8 cellular contexts compared by ENCODE assay signal in genomic region chr19:1104452-1105216, GRCh38. TPM values are rescaled to one million over a fixed set of nuclear protein-coding genes. Genes with fewer than 3 reads are reported as not detected.
DNase-seq lines count a peak whose midpoint lies in the region; ATAC-seq and TF ChIP-seq lines count a peak whose summit lies in the region.

No MANE protein-coding gene starts in this region.

- H3K9me3 Mint-ChIP-seq in activated naive CD4-positive, alpha-beta T cell treated with anti-CD3 and anti-CD28 coated beads, Interleukin-2, amount 50 U/mL, for 24 hours = no peaks in the 10 kb centered on the region

- TF ChIP-seq EP300 in gastroesophageal sphincter (IDR thresholded peaks at IDR 0.05) = no peak

- WGBS in gastroesophageal sphincter (ENCODE audit: low coverage in 1 of 2), 2 donors = no CpG with 5 or more reads among the region's 92 CpGs

- H3K36me3 ChIP-seq in SJCRH30 (peaks cover 15% of the 10 kb centered on the region), gastroesophageal sphincter (peaks cover 0 to 43% of the 10 kb centered on the region in 2 donors), neuron (ENCODE audit: insufficient read depth, low read length) (peaks cover 24% of the 10 kb centered on the region), tibial artery (peaks cover 32 to 47% (median 45%) of the 10 kb centered on the region in 3 donors)

- intact Hi-C loops in tibial artery (cut with DNase I; ENCODE audit: low total_unique reads) = loop anchor here (5.0 to 10.0 kb wide), 2 partner anchors 82 to 180 kb away; partner anchors contain the start of genes ARID3A, RNU6-2 and TMEM259

- no peak overlapping the region for H2AFZ ChIP-seq in neuron (ENCODE audit: low read depth, low read length)

- H3K27me3 ChIP-seq in SJCRH30 = no peaks in the 10 kb centered on the region
- no peaks in the 10 kb centered on the region for H3K27me3 ChIP-seq in gastroesophageal sphincter
- H3K27me3 ChIP-seq in neuron (ENCODE audit: insufficient read depth, low read length) = no peaks in the 10 kb centered on the region
- no peaks in the 10 kb centered on the region for H3K27me3 ChIP-seq in tibial artery

- peak overlapping the region; percentile 54; the same call in 1 of the 2 replicates for H3K27ac ChIP-seq in SJCRH30
- peak overlapping the region; percentile 98 to 99 (median 98) for H3K27ac ChIP-seq in gastroesophageal sphincter
- peak overlapping the region; percentile 99 to 100 for H3K27ac ChIP-seq in tibial artery

- ATAC-seq in GM19351 (IDR thresholded peaks at IDR 0.05; ENCODE audit: unreplicated experiment) (peak; percentile 19), gastroesophageal sphincter (peak; percentile 37)

- H3K4me3 ChIP-seq in SJCRH30 = peak overlapping the region; percentile 81
- peak overlapping the region; percentile 75 to 83 for H3K4me3 ChIP-seq in gastroesophageal sphincter
- peak overlapping the region; percentile 52 for H3K4me3 ChIP-seq in neuron (ENCODE audit: low read length)
- peak overlapping the region; percentile 95 to 98 for H3K4me3 ChIP-seq in tibial artery

- no peaks in the 10 kb centered on the region for H3K9me3 ChIP-seq in SJCRH30 (replicated peaks)
- no peaks in the 10 kb centered on the region for H3K9me3 ChIP-seq in gastroesophageal sphincter
- no peaks in the 10 kb centered on the region for H3K9me3 ChIP-seq in neuron (ENCODE audit: low read length)
- peaks cover 0 to 6% (median 0%) of the 10 kb centered on the region in 3 donors for H3K9me3 ChIP-seq in tibial artery

- peak overlapping the region; percentile 79 for H3K4me3 Mint-ChIP-seq in activated naive CD4-positive, alpha-beta T cell treated with anti-CD3 and anti-CD28 coated beads, Interleukin-2, amount 50 U/mL, for 24 hours

- DNase-seq in C1 segment of cervical spinal cord (lab: John Stamatoyannopoulos, UW) (peak in 12 of 14 donors; percentile 36 to 82 (median 62)), HT1080 (ENCODE audit: low read depth) (peak; percentile 42), SJCRH30 (peak; percentile 66), tibial artery (peak; percentile 70 to 91)

- no peak overlapping the region for H3K27ac Mint-ChIP-seq in activated naive CD4-positive, alpha-beta T cell treated with anti-CD3 and anti-CD28 coated beads, Interleukin-2, amount 50 U/mL, for 24 hours

- TF ChIP-seq CTCF in gastroesophageal sphincter (IDR thresholded peaks at IDR 0.05) = no peak
- TF ChIP-seq CTCF in tibial artery (IDR thresholded peaks at IDR 0.05) = no peak

- H3K4me1 Mint-ChIP-seq in activated naive CD4-positive, alpha-beta T cell treated with anti-CD3 and anti-CD28 coated beads, Interleukin-2, amount 50 U/mL, for 24 hours = peaks cover 26% of the 10 kb centered on the region

- H3K4me1 ChIP-seq in SJCRH30 (peaks cover 11% of the 10 kb centered on the region), gastroesophageal sphincter (peaks cover 0 to 72% (median 38%) of the 10 kb centered on the region in 3 donors), neuron (ENCODE audit: insufficient read depth, low read length) (peaks cover 25% of the 10 kb centered on the region), tibial artery (peaks cover 7 to 68% (median 56%) of the 10 kb centered on the region in 4 donors)

- peak in 1 of 2 donors; percentile 5 for TF ChIP-seq POLR2A in gastroesophageal sphincter (IDR thresholded peaks at IDR 0.05)

- H3K27me3 Mint-ChIP-seq in activated naive CD4-positive, alpha-beta T cell treated with anti-CD3 and anti-CD28 coated beads, Interleukin-2, amount 50 U/mL, for 24 hours = no peaks in the 10 kb centered on the region

- H3K36me3 Mint-ChIP-seq in activated naive CD4-positive, alpha-beta T cell treated with anti-CD3 and anti-CD28 coated beads, Interleukin-2, amount 50 U/mL, for 24 hours = no peaks in the 10 kb centered on the region

RNA-seq across cellular contexts. Expression of gene GPX4, which starts 0.8 kb away (rescaled TPM):
- 221 and 243 TPM in 2 replicates for total RNA-seq in HT1080 (2014; rRNA removed; shearing (Covaris generic))
- polyA plus RNA-seq in HT1080 (2015; cell fraction: cytosol; rRNA removed) = 355 and 375 TPM in 2 replicates
- polyA plus RNA-seq in HT1080 (2015; cell fraction: nucleus; rRNA removed) = 88.1 and 93.0 TPM in 2 replicates
- total RNA-seq in SJCRH30 (2014; rRNA removed; shearing (Covaris generic)) = 232 and 290 TPM in 2 replicates
- total RNA-seq in gastroesophageal sphincter = 100 to 1,000 TPM; 311 to 452 (median 349) TPM

RNA-seq across cellular contexts. Expression of gene POLR2E, which starts 9.5 kb away (rescaled TPM):
- 231 and 271 TPM in 2 replicates for total RNA-seq in HT1080 (2014; rRNA removed; shearing (Covaris generic))
- 266 and 300 TPM in 2 replicates for polyA plus RNA-seq in HT1080 (2015; cell fraction: cytosol; rRNA removed)
- 95.3 and 112 TPM in 2 replicates for polyA plus RNA-seq in HT1080 (2015; cell fraction: nucleus; rRNA removed)
- 176 and 183 TPM in 2 replicates for total RNA-seq in SJCRH30 (2014; rRNA removed; shearing (Covaris generic))
- 100 to 1,000 TPM; 117 to 228 (median 150) TPM for total RNA-seq in gastroesophageal sphincter

RNA-seq across cellular contexts. Expression of gene ARHGAP45, which starts 37.7 kb away (rescaled TPM):
- 1.4 TPM in 2 replicates for total RNA-seq in HT1080 (2014; rRNA removed; shearing (Covaris generic))
- polyA plus RNA-seq in HT1080 (2015; cell fraction: cytosol; rRNA removed) = 1.1 and 1.4 TPM in 2 replicates
- polyA plus RNA-seq in HT1080 (2015; cell fraction: nucleus; rRNA removed) = 1.9 and 3.1 TPM in 2 replicates
- 2.9 TPM in 2 replicates for total RNA-seq in SJCRH30 (2014; rRNA removed; shearing (Covaris generic))
- 10 to 100 TPM in 3 of 4 donors, 1 to 10 TPM in 1; 9.5 to 29.8 (median 14.6) TPM for total RNA-seq in gastroesophageal sphincter

Comparison
In these comparisons a context has a peak if more than half of its experiments do, and no peak if none do; other contexts are left out.
1. Peak in every context shown above with its lines: DNase-seq, ATAC-seq, H3K4me3 ChIP-seq and H3K27ac ChIP-seq.